Comparison of ENCODE assay signal across 2 cellular contexts in the genomic region with DNA sequence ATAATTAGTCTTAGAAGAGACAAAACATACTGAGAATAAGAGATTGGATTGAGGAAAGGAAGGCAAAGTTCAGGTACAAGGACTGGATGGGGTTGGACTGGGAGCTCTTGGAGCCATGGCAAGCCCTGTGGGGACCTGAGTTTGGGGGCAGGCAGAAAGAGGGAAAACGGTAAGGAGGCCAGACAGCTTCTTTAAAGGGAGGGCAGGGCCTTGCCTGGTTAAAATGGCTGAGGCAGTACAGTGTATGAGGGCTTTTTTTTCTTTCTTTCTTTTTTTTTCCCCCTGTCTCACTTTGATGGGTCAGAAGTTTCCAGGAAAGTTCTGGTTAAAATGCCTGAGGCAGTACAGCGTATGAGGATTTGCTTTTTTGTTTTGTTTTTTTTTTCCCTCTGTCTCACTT.
TF ChIP-seq lines count a peak whose summit lies in the region.

No MANE protein-coding gene starts in this region.

TF ChIP-seq in IMR-90, 13 proteins besides CTCF, POLR2A, EP300 and RAD21:
- TF ChIP-seq ELK1 (IDR thresholded peaks at IDR 0.05; ENCODE audit: borderline replicate concordance, low read depth, low read length) (no peak), MXI1 (IDR thresholded peaks at IDR 0.05; ENCODE audit: borderline replicate concordance, low read depth, low read length) (no peak), MAZ (IDR thresholded peaks at IDR 0.05; ENCODE audit: borderline replicate concordance, low read depth, low read length) (no peak), CEBPB (IDR thresholded peaks at IDR 0.05; ENCODE audit: low read depth, low read length) (no peak), FOS (IDR thresholded peaks at IDR 0.05; ENCODE audit: low read depth, low read length) (no peak)

TF ChIP-seq in SK-N-SH, 30 proteins besides CTCF, POLR2A, EP300 and RAD21:
- TF ChIP-seq NFIC (IDR thresholded peaks at IDR 0.05; ENCODE audit: borderline replicate concordance), result no peak
- no peak for TF ChIP-seq GABPA (IDR thresholded peaks at IDR 0.05; ENCODE audit: low read depth)
- TF ChIP-seq, protein P1, sequence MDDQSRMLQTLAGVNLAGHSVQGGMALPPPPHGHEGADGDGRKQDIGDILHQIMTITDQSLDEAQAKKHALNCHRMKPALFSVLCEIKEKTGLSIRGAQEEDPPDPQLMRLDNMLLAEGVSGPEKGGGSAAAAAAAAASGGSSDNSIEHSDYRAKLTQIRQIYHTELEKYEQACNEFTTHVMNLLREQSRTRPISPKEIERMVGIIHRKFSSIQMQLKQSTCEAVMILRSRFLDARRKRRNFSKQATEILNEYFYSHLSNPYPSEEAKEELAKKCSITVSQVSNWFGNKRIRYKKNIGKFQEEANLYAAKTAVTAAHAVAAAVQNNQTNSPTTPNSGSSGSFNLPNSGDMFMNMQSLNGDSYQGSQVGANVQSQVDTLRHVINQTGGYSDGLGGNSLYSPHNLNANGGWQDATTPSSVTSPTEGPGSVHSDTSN (IDR thresholded peaks at IDR 0.05), result no peak
- TF ChIP-seq MAX (IDR thresholded peaks at IDR 0.05; ENCODE audit: low read depth), result no peak
- no peak for TF ChIP-seq MXI1 (IDR thresholded peaks at IDR 0.05; ENCODE audit: low read depth, low read length)
- no peak for TF ChIP-seq FOXJ3 (CRISPR knock-in tag; IDR thresholded peaks at IDR 0.05)
- TF ChIP-seq TCF12 (IDR thresholded peaks at IDR 0.05), result no peak
- TF ChIP-seq, protein P2, sequence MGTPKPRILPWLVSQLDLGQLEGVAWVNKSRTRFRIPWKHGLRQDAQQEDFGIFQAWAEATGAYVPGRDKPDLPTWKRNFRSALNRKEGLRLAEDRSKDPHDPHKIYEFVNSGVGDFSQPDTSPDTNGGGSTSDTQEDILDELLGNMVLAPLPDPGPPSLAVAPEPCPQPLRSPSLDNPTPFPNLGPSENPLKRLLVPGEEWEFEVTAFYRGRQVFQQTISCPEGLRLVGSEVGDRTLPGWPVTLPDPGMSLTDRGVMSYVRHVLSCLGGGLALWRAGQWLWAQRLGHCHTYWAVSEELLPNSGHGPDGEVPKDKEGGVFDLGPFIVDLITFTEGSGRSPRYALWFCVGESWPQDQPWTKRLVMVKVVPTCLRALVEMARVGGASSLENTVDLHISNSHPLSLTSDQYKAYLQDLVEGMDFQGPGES (IDR thresholded peaks at IDR 0.05; ENCODE audit: low read depth, low read length), result no peak
- no peak for TF ChIP-seq RFX5 (IDR thresholded peaks at IDR 0.05; ENCODE audit: low read length)
- TF ChIP-seq YY1 (IDR thresholded peaks at IDR 0.05; ENCODE audit: low read depth), result no peak
- TF ChIP-seq FOXM1 (IDR thresholded peaks at IDR 0.05; ENCODE audit: low read depth), result no peak
- TF ChIP-seq TEAD4 (IDR thresholded peaks at IDR 0.05; ENCODE audit: borderline replicate concordance, insufficient read depth), result no peak
